Comparison of ENCODE assay signal across 1 cellular context in the genomic region with DNA sequence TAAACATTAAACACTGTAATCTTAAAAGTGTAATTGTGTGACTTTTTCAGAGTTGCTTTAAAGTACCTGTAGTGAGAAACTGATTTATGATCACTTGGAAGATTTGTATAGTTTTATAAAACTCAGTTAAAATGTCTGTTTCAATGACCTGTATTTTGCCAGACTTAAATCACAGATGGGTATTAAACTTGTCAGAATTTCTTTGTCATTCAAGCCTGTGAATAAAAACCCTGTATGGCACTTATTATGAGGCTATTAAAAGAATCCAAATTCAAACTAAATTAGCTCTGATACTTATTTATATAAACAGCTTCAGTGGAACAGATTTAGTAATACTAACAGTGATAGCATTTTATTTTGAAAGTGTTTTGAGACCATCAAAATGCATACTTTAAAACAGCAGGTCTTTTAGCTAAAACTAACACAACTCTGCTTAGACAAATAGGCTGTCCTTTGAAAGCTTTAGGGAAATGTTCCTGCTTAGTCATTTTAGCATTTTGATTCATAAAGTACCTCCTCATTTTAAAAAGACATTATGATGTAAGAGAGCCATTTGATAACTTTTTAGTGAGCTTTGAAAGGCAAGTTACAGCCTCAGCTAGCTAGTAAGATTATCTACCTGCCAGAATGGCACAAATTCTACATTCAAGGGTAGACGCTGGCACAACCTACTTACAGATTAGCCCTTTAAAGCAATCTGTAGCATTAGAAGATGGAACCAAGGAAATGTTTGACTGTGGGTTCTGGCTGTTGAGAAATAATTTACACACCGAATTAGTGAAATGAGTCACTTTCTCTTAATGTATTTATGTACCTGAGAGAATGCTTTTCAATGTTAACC.
TF ChIP-seq lines count a peak whose summit lies in the region.

No MANE protein-coding gene starts in this region.

TF ChIP-seq in GM12878, 131 proteins besides CTCF, POLR2A, EP300 and RAD21:
- peak; percentile 72 for TF ChIP-seq DPF2 (IDR thresholded peaks at IDR 0.05)
- peak; percentile 27; the same call in 1 of the 2 replicates for TF ChIP-seq ATF7 (IDR thresholded peaks at IDR 0.05; ENCODE audit: low read depth)
- TF ChIP-seq, protein P1, sequence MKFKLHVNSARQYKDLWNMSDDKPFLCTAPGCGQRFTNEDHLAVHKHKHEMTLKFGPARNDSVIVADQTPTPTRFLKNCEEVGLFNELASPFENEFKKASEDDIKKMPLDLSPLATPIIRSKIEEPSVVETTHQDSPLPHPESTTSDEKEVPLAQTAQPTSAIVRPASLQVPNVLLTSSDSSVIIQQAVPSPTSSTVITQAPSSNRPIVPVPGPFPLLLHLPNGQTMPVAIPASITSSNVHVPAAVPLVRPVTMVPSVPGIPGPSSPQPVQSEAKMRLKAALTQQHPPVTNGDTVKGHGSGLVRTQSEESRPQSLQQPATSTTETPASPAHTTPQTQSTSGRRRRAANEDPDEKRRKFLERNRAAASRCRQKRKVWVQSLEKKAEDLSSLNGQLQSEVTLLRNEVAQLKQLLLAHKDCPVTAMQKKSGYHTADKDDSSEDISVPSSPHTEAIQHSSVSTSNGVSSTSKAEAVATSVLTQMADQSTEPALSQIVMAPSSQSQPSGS (IDR thresholded peaks at IDR 0.05; ENCODE audit: low read length) = peak; percentile 91
- peak; percentile 86 for TF ChIP-seq NFIC (IDR thresholded peaks at IDR 0.05; ENCODE audit: low read depth, low read length)
- TF ChIP-seq, protein P2, sequence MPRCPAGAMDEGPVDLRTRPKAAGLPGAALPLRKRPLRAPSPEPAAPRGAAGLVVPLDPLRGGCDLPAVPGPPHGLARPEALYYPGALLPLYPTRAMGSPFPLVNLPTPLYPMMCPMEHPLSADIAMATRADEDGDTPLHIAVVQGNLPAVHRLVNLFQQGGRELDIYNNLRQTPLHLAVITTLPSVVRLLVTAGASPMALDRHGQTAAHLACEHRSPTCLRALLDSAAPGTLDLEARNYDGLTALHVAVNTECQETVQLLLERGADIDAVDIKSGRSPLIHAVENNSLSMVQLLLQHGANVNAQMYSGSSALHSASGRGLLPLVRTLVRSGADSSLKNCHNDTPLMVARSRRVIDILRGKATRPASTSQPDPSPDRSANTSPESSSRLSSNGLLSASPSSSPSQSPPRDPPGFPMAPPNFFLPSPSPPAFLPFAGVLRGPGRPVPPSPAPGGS (IDR thresholded peaks at IDR 0.05; ENCODE audit: borderline replicate concordance, insufficient read depth, low read depth, low read length, poor library complexity, severe bottlenecking) = peak; percentile 27
- TF ChIP-seq IRF4 (IDR thresholded peaks at IDR 0.05; ENCODE audit: low read depth, low read length) = peak; percentile 60; the same call in 1 of the 2 replicates
- TF ChIP-seq CREB1 (IDR thresholded peaks at IDR 0.05; ENCODE audit: low read depth) = peak; percentile 24; the same call in 1 of the 2 replicates
- TF ChIP-seq BCL11A (IDR thresholded peaks at IDR 0.05; ENCODE audit: low read depth, low read length) = peak; percentile 62; the same call in 1 of the 2 replicates
- TF ChIP-seq CREM (IDR thresholded peaks at IDR 0.05; ENCODE audit: low read depth) = peak; percentile 72
- no peak for TF ChIP-seq STAT1 (conservative IDR thresholded peaks at IDR 0.05)
- TF ChIP-seq MTA3 (IDR thresholded peaks at IDR 0.05; ENCODE audit: borderline replicate concordance, low read length) = peak; percentile 72
- no peak for TF ChIP-seq E2F8 (IDR thresholded peaks at IDR 0.05; ENCODE audit: low read depth, partially characterized antibody)
- no peak for TF ChIP-seq ESRRA (IDR thresholded peaks at IDR 0.05; ENCODE audit: low read length)
- no peak for TF ChIP-seq MAX (IDR thresholded peaks at IDR 0.05; ENCODE audit: low read depth, low read length)
- peak; percentile 65; the same call in 1 of the 2 replicates for TF ChIP-seq FOXM1 (IDR thresholded peaks at IDR 0.05; ENCODE audit: low read depth, low read length)
- no peak for TF ChIP-seq PAX5 (IDR thresholded peaks at IDR 0.05; ENCODE audit: borderline replicate concordance, low read depth, low read length)
- TF ChIP-seq PML (IDR thresholded peaks at IDR 0.05; ENCODE audit: low read length) = 0 out of 2 replicates have a peak, but pooled peaks have one; percentile 34
- 0 out of 2 replicates have a peak, but pooled peaks have one; percentile 38 for TF ChIP-seq JUND (IDR thresholded peaks at IDR 0.05; ENCODE audit: low read depth, low read length)
- TF ChIP-seq JUNB (IDR thresholded peaks at IDR 0.05) = peak; percentile 99
- peak; percentile 35; the same call in 1 of the 2 replicates for TF ChIP-seq GABPA (IDR thresholded peaks at IDR 0.05; ENCODE audit: low read depth)
- TF ChIP-seq, protein P3, sequence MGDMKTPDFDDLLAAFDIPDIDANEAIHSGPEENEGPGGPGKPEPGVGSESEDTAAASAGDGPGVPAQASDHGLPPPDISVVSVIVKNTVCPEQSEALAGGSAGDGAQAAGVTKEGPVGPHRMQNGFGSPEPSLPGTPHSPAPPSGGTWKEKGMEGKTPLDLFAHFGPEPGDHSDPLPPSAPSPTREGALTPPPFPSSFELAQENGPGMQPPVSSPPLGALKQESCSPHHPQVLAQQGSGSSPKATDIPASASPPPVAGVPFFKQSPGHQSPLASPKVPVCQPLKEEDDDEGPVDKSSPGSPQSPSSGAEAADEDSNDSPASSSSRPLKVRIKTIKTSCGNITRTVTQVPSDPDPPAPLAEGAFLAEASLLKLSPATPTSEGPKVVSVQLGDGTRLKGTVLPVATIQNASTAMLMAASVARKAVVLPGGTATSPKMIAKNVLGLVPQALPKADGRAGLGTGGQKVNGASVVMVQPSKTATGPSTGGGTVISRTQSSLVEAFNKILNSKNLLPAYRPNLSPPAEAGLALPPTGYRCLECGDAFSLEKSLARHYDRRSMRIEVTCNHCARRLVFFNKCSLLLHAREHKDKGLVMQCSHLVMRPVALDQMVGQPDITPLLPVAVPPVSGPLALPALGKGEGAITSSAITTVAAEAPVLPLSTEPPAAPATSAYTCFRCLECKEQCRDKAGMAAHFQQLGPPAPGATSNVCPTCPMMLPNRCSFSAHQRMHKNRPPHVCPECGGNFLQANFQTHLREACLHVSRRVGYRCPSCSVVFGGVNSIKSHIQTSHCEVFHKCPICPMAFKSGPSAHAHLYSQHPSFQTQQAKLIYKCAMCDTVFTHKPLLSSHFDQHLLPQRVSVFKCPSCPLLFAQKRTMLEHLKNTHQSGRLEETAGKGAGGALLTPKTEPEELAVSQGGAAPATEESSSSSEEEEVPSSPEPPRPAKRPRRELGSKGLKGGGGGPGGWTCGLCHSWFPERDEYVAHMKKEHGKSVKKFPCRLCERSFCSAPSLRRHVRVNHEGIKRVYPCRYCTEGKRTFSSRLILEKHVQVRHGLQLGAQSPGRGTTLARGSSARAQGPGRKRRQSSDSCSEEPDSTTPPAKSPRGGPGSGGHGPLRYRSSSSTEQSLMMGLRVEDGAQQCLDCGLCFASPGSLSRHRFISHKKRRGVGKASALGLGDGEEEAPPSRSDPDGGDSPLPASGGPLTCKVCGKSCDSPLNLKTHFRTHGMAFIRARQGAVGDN (IDR thresholded peaks at IDR 0.05) = no peak
- TF ChIP-seq NFYA (IDR thresholded peaks at IDR 0.05; ENCODE audit: borderline replicate concordance, low read depth, low read length) = no peak
- TF ChIP-seq USF2 (IDR thresholded peaks at IDR 0.05; ENCODE audit: borderline replicate concordance, low read depth, low read length) = no peak
- TF ChIP-seq MTA2 (IDR thresholded peaks at IDR 0.05; ENCODE audit: low read depth) = peak; percentile 60; the same call in 1 of the 2 replicates
- no peak for TF ChIP-seq NR2C1 (IDR thresholded peaks at IDR 0.05)
- peak; percentile 34; the same call in 1 of the 2 replicates for TF ChIP-seq RUNX3 (IDR thresholded peaks at IDR 0.05; ENCODE audit: low read length)
- TF ChIP-seq POLR2AphosphoS5 (IDR thresholded peaks at IDR 0.05; ENCODE audit: low read length) = peak; percentile 24; the same call in 1 of the 2 replicates
- TF ChIP-seq STAT3 (IDR thresholded peaks at IDR 0.05; ENCODE audit: low read depth, low read length) = no peak
- peak in 1 of 2 experiments; percentile 33; a peak in 1 of 4 replicates for TF ChIP-seq IKZF2 (IDR thresholded peaks at IDR 0.05)
- no peak for TF ChIP-seq NR2C2 (IDR thresholded peaks at IDR 0.05; ENCODE audit: borderline replicate concordance, control insufficient read depth, insufficient read length, low read depth)
